Comparison of ENCODE assay signal across 1 cellular context in genomic region chr16:82083710-82084353, GRCh38.
TF ChIP-seq lines count a peak whose summit lies in the region.

No MANE protein-coding gene starts in this region.

TF ChIP-seq in HepG2, 621 proteins besides CTCF, POLR2A, EP300 and RAD21 (continued from another document):
- TF ChIP-seq ARID5B (CRISPR knock-in tag; IDR thresholded peaks at IDR 0.05) (peak; percentile 84), FOSL2 (CRISPR knock-in tag; IDR thresholded peaks at IDR 0.05) (peak; percentile 38; the same call in 1 of the 2 replicates), ZBTB7A (CRISPR knock-in tag; IDR thresholded peaks at IDR 0.05) (no peak), RARA (CRISPR knock-in tag; IDR thresholded peaks at IDR 0.05) (peak; percentile 79; the same call in 1 of the 2 replicates), ZNF749 (CRISPR knock-in tag; IDR thresholded peaks at IDR 0.05; ENCODE audit: borderline replicate concordance) (no peak), ZNF580 (CRISPR knock-in tag; IDR thresholded peaks at IDR 0.05; ENCODE audit: borderline replicate concordance, low read depth) (no peak), ZNF326 (CRISPR knock-in tag; IDR thresholded peaks at IDR 0.05; ENCODE audit: borderline replicate concordance) (no peak)
